ENCODE assay signal across 20 cellular contexts in the genomic region with DNA sequence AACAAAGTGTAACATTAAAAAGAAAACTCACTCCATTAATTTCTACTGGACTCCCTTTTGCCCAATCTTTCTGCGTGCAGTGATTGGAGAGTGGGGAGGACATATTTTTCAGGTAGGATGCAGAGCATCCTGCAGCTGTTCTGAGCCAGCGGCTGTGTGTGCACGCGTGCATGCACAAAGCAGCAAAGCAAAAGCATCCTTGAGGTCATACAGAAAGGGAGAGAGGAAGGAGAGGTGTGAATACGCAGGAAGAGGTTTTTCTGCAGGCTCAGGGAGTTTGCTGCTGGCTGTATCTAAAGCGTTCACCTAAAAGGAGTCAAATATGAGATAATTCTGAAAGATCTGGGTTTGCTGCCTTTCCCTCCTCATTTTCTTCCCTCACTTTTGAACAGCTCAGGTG.
A peak's percentile ranks its signal among the peaks of the same experiment; 100 is the strongest.
DNase-seq lines count a peak whose midpoint lies in the region; ATAC-seq and FAIRE-seq lines count a peak whose summit lies in the region.
"Had no signal": no experiment of that assay in that cellular context is flagged by ENCODE, and none has a peak within 500 bp of the region (broad histone marks: within the 10 kb centered on the region; RNA-seq: fewer than 3 reads in every experiment).

No MANE protein-coding gene starts in this region.

- peak; percentile 69 for ATAC-seq in activated naive CD8-positive, alpha-beta T cell treated with anti-CD3 and anti-CD28 coated beads, Interleukin-2, amount 50 U/mL, for 24 hours
- ATAC-seq in stimulated activated naive CD8-positive, alpha-beta T cell treated with anti-CD3 and anti-CD28 coated beads, Interleukin-15, Interleukin-2, amounts not matched to agents 100 U/mL and 50 U/mL, for 24 hours: peak; percentile 70
- ATAC-seq in GM18502 (IDR thresholded peaks at IDR 0.05; ENCODE audit: poor library complexity, unreplicated experiment): no peak
- ATAC-seq: naive thymus-derived CD8-positive, alpha-beta T cell; upper lobe of right lung had no signal

- POLR2A ChIA-PET in activated CD4-positive, alpha-beta memory T cell treated with anti-CD3 and anti-CD28 coated beads, Interleukin-2, amount 10 ng/mL, durations not matched to agents 7 days and 5 days (lab: Charles Lee): interaction anchor here (0.7 to 2.4 kb wide), 14 partner anchors 12 to 359 kb away, joined by 3 to 26 read pairs (median 3); a partner anchor contains a TSS

- peak; percentile 40 for DNase-seq in activated naive CD4-positive, alpha-beta T cell treated with Interleukin-2 at 50 U/mL for 16 hours
- DNase-seq in activated naive CD4-positive, alpha-beta T cell (lab: John Stamatoyannopoulos, UW): no peak
- peak; percentile 68 for DNase-seq in activated CD4-positive, alpha-beta memory T cell treated with anti-CD3 and anti-CD28 coated beads, Interleukin-2, amount 10 ng/mL, durations not matched to agents 7 days and 5 days
- DNase-seq in activated naive CD8-positive, alpha-beta T cell treated with anti-CD3 and anti-CD28 coated beads, Interleukin-2, amount 50 U/mL, for 24 hours: peak; percentile 27
- peak; percentile 32 for DNase-seq in stimulated activated naive CD8-positive, alpha-beta T cell treated with anti-CD3 and anti-CD28 coated beads, Interleukin-15, Interleukin-2, amounts not matched to agents 100 U/mL and 50 U/mL, for 24 hours
- DNase-seq in OCI-M1 (lab: John Stamatoyannopoulos, UW): no peak
- no peak for DNase-seq in frontal cortex (ENCODE audit: low spot score in 2 of 2)
- DNase-seq: activated CD4-positive, CD25-positive, alpha-beta regulatory T cell treated with anti-CD3 and anti-CD28 coated beads, Interleukin-2, amount 50 U/mL, for 72 hours; brain microvascular endothelial cell; DND-41; MM.1S; NCI-H1694; PC-9; SJCRH30; stomach; upper lobe of right lung had no signal

- peaks cover 43% of the 10 kb centered on the region for H3K36me3 Mint-ChIP-seq in activated CD4-positive, alpha-beta memory T cell treated with anti-CD3 and anti-CD28 coated beads, Interleukin-2, amount 10 ng/mL, durations not matched to agents 7 days and 5 days (ENCODE audit: low read depth)
- H3K36me3 Mint-ChIP-seq in activated naive CD8-positive, alpha-beta T cell treated with anti-CD3 and anti-CD28 coated beads, Interleukin-2, amount 50 U/mL, for 24 hours (ENCODE audit: low read depth): peaks cover 27% of the 10 kb centered on the region

- peak overlapping the region; percentile 80 for H3K27ac Mint-ChIP-seq in activated CD4-positive, alpha-beta memory T cell treated with anti-CD3 and anti-CD28 coated beads, Interleukin-2, amount 10 ng/mL, durations not matched to agents 7 days and 5 days
- H3K27ac Mint-ChIP-seq in activated naive CD8-positive, alpha-beta T cell treated with anti-CD3 and anti-CD28 coated beads, Interleukin-2, amount 50 U/mL, for 24 hours: peak overlapping the region; percentile 89

- peak overlapping the region; percentile 47 for H3K4me3 Mint-ChIP-seq in activated CD4-positive, alpha-beta memory T cell treated with anti-CD3 and anti-CD28 coated beads, Interleukin-2, amount 10 ng/mL, durations not matched to agents 7 days and 5 days
- H3K4me3 Mint-ChIP-seq in activated naive CD8-positive, alpha-beta T cell treated with anti-CD3 and anti-CD28 coated beads, Interleukin-2, amount 50 U/mL, for 24 hours: peak overlapping the region; percentile 60
- H3K4me3 Mint-ChIP-seq: memory B cell; naive thymus-derived CD8-positive, alpha-beta T cell had no signal

- H3K4me1 Mint-ChIP-seq in activated CD4-positive, alpha-beta memory T cell treated with anti-CD3 and anti-CD28 coated beads, Interleukin-2, amount 10 ng/mL, durations not matched to agents 7 days and 5 days: peaks cover 63% of the 10 kb centered on the region
- peaks cover 59% of the 10 kb centered on the region for H3K4me1 Mint-ChIP-seq in activated naive CD8-positive, alpha-beta T cell treated with anti-CD3 and anti-CD28 coated beads, Interleukin-2, amount 50 U/mL, for 24 hours
- H3K4me1 Mint-ChIP-seq: memory B cell had no signal

- no peaks in the 10 kb centered on the region for H3K27me3 Mint-ChIP-seq in activated CD4-positive, alpha-beta memory T cell treated with anti-CD3 and anti-CD28 coated beads, Interleukin-2, amount 10 ng/mL, durations not matched to agents 7 days and 5 days
- no peaks in the 10 kb centered on the region for H3K27me3 Mint-ChIP-seq in activated naive CD8-positive, alpha-beta T cell treated with anti-CD3 and anti-CD28 coated beads, Interleukin-2, amount 50 U/mL, for 24 hours
- H3K27me3 Mint-ChIP-seq: memory B cell; naive thymus-derived CD8-positive, alpha-beta T cell had no signal

- no peak for FAIRE-seq in frontal cortex (lab: Jason Lieb, UNC)
- FAIRE-seq: H54 had no signal

- no peaks in the 10 kb centered on the region for H3K9me3 Mint-ChIP-seq in activated CD4-positive, alpha-beta memory T cell treated with anti-CD3 and anti-CD28 coated beads, Interleukin-2, amount 10 ng/mL, durations not matched to agents 7 days and 5 days
- no peaks in the 10 kb centered on the region for H3K9me3 Mint-ChIP-seq in activated naive CD8-positive, alpha-beta T cell treated with anti-CD3 and anti-CD28 coated beads, Interleukin-2, amount 50 U/mL, for 24 hours
- H3K9me3 Mint-ChIP-seq: memory B cell; naive thymus-derived CD8-positive, alpha-beta T cell had no signal

- CTCF ChIA-PET in activated CD4-positive, alpha-beta memory T cell treated with anti-CD3 and anti-CD28 coated beads, Interleukin-2, amount 10 ng/mL, durations not matched to agents 7 days and 5 days (lab: Charles Lee): interaction anchor here (1.2 to 2.9 kb wide), 2 partner anchors 11 to 174 kb away, joined by 5 to 26 read pairs; no protein-coding TSS in a partner anchor

Comparison
In these comparisons a context has a peak if more than half of its experiments do, and no peak if none do; other contexts are left out.
1. DNase-seq: peak in activated naive CD4-positive, alpha-beta T cell treated with Interleukin-2 at 50 U/mL for 16 hours (single experiment), activated CD4-positive, alpha-beta memory T cell treated with anti-CD3 and anti-CD28 coated beads, Interleukin-2, amount 10 ng/mL, durations not matched to agents 7 days and 5 days (single experiment), activated naive CD8-positive, alpha-beta T cell treated with anti-CD3 and anti-CD28 coated beads, Interleukin-2, amount 50 U/mL, for 24 hours (single experiment) and stimulated activated naive CD8-positive, alpha-beta T cell treated with anti-CD3 and anti-CD28 coated beads, Interleukin-15, Interleukin-2, amounts not matched to agents 100 U/mL and 50 U/mL, for 24 hours (single experiment); none in activated naive CD4-positive, alpha-beta T cell (0 of 4), OCI-M1 (single experiment) and frontal cortex (0 of 2).